8 cellular contexts compared by ENCODE assay signal in genomic region chr22:20238567-20239062, GRCh38. TPM values are rescaled to one million over a fixed set of nuclear protein-coding genes. Genes with fewer than 3 reads are reported as not detected.
DNase-seq lines count a peak whose midpoint lies in the region; ATAC-seq and TF ChIP-seq lines count a peak whose summit lies in the region.

No MANE protein-coding gene starts in this region.

- no peaks in the 10 kb centered on the region for H3K36me3 ChIP-seq in Panc1 (ENCODE audit: control insufficient read depth, insufficient read depth, low read length)

- in situ Hi-C loops in Panc1 (cut with HindIII; ENCODE audit: low pct_unique_long_range_greater_than_20kb, low sequenced_read_pairs), result no loop called here

- no TSS peak for BruUV-seq in Panc1 (replicated peaks; lab: Mats Ljungman, UMichigan)

- H3K4me1 ChIP-seq in Panc1 (ENCODE audit: control insufficient read depth, insufficient read depth, low read length), result peaks cover under 1% of the 10 kb centered on the region; the same call in 1 of the 2 replicates

- H3K4me3 ChIP-seq in Panc1 (ENCODE audit: low read depth in 2 of 2, low read length in 2 of 2), result no peak overlapping the region

- POLR2A ChIA-PET in Panc1 (lab: Charles Lee), result no interaction called here

- TF ChIP-seq CTCF in Panc1 (IDR thresholded peaks at IDR 0.05), result peak; percentile 76; the same call in 1 of the 2 replicates

- no peaks in the 10 kb centered on the region for H3K9me3 ChIP-seq in Panc1 (ENCODE audit: control insufficient read depth, insufficient read depth, low read depth, low read length)

- CTCF ChIA-PET in Panc1 (lab: Charles Lee), result interaction anchor here (0.7 to 2.9 kb wide), 5 partner anchors 8 to 74 kb away, joined by 3 to 14 read pairs (median 4); no protein-coding TSS in a partner anchor

- ATAC-seq in HG02610 (IDR thresholded peaks at IDR 0.05; ENCODE audit: unreplicated experiment) (peak; percentile 51), Panc1 (peak; percentile 91), GM19455 (IDR thresholded peaks at IDR 0.05; ENCODE audit: unreplicated experiment) (no peak), HG03469 (IDR thresholded peaks at IDR 0.05; ENCODE audit: unreplicated experiment) (no peak)

- no peak overlapping the region for H3K27ac ChIP-seq in Panc1 (ENCODE audit: low read length)

- no peaks in the 10 kb centered on the region for H3K27me3 ChIP-seq in Panc1 (ENCODE audit: control insufficient read depth, insufficient read depth, low read length)

- intact Hi-C loops in Panc1 (cut with micrococcal nuclease; ENCODE audit: unreplicated experiment), result loop anchor here (10.0 kb wide), 1 partner anchor 64 kb away; no protein-coding TSS in a partner anchor

- DNase-seq in ELF-1 (ENCODE audit: low read depth, low spot score) (peak; percentile 86), Panc1 (ENCODE audit: low read depth, low spot score) (no peak), hepatic stellate cell (ENCODE audit: low spot score) (peak; percentile 64)
- peak; percentile 60 for DNase-seq in activated naive CD4-positive, alpha-beta T cell treated with anti-CD3 and anti-CD28 coated beads, Interleukin-2, amount 50 U/mL, for 16 hours
- DNase-seq in stimulated activated CD4-positive, alpha-beta T cell treated with anti-CD3 and anti-CD28 coated beads, TNF-alpha, amount 100 ng/mL, for 1 hour (ENCODE audit: low read depth in 3 of 3, low spot score in 1 of 3), result peak in 2 of 3 donors; percentile 16 to 18

RNA-seq across cellular contexts. Expression of gene RTN4R, which starts 29.5 kb away (rescaled TPM):
- total RNA-seq in Panc1 (2021; ENCODE audit: unreplicated experiment), result 16.3 TPM
- polyA plus RNA-seq in Panc1 (2012; ENCODE audit: insufficient read length), result 21.3 TPM

Comparison
In these comparisons a context has a peak if more than half of its experiments do, and no peak if none do; other contexts are left out.
1. ATAC-seq: peak in HG02610 (single experiment) and Panc1 (single experiment); none in GM19455 (single experiment) and HG03469 (single experiment).